8 cellular contexts compared by ENCODE assay signal in genomic region chr5:62256161-62257017, GRCh38. TPM values are rescaled to one million over a fixed set of nuclear protein-coding genes. Genes with fewer than 3 reads are reported as not detected.
A peak's percentile ranks its signal among the peaks of the same experiment; 100 is the strongest.
DNase-seq lines count a peak whose midpoint lies in the region; ATAC-seq and TF ChIP-seq lines count a peak whose summit lies in the region.

No MANE protein-coding gene starts in this region.

- peaks cover 5% of the 10 kb centered on the region for H3K9me3 Mint-ChIP-seq in mesothelial cell of epicardium

- TF ChIP-seq CTCF in mesothelial cell of epicardium (IDR thresholded peaks at IDR 0.05; ENCODE audit: unreplicated experiment): no peak

- DNase-seq in NCI-H510A treated with DMSO at 0.1 percent for 48 hours (lab: John Stamatoyannopoulos, UW) (peak; percentile 21), NCI-H510A (lab: John Stamatoyannopoulos, UW) (no peak), mesothelial cell of epicardium (ENCODE audit: low spot score in 2 of 2, unreplicated experiment in 2 of 2) (no peak), glomerular visceral epithelial cell (ENCODE audit: extremely low spot score) (no peak), hypothalamus (lab: John Stamatoyannopoulos, UW) (no peak)
- DNase-seq in stimulated activated CD4-positive, alpha-beta T cell treated with anti-CD3 and anti-CD28 coated beads, Interleukin-2, amount 100 ng/mL, for 48 hours: no peak

- H3K36me3 Mint-ChIP-seq in mesothelial cell of epicardium: no peaks in the 10 kb centered on the region

- ATAC-seq in HG02623 (IDR thresholded peaks at IDR 0.05; ENCODE audit: unreplicated experiment) (peak; percentile 47), SK-N-SH treated with all-trans-retinoic acid at 6 μM for 48 hours (peak; percentile 60)

- H3K4me3 Mint-ChIP-seq in mesothelial cell of epicardium: no peak overlapping the region

- peaks cover 26% of the 10 kb centered on the region for H3K27me3 Mint-ChIP-seq in mesothelial cell of epicardium (ENCODE audit: low read depth)

- H3K27ac Mint-ChIP-seq in mesothelial cell of epicardium: peak overlapping the region; percentile 48

- peaks cover 11% of the 10 kb centered on the region for H3K4me1 Mint-ChIP-seq in mesothelial cell of epicardium

TF ChIP-seq in SK-N-SH treated with all-trans-retinoic acid at 6 μM for 48 hours, 23 proteins besides CTCF, POLR2A, EP300 and RAD21:
- TF ChIP-seq ZNF565 (CRISPR knock-in tag; conservative IDR thresholded peaks at IDR 0.05; ENCODE audit: low read depth): no peak
- TF ChIP-seq TSHZ2 (CRISPR knock-in tag; IDR thresholded peaks at IDR 0.05): 0 out of 2 replicates have a peak, but pooled peaks have one; percentile 28

RNA-seq across cellular contexts. Expression of gene KIF2A, which starts 49.6 kb away (rescaled TPM):
- 54.4 to 59.0 TPM (median 56.9 TPM) in 3 replicates for total RNA-seq in mesothelial cell of epicardium
